8 cellular contexts compared by ENCODE assay signal in the genomic region with DNA sequence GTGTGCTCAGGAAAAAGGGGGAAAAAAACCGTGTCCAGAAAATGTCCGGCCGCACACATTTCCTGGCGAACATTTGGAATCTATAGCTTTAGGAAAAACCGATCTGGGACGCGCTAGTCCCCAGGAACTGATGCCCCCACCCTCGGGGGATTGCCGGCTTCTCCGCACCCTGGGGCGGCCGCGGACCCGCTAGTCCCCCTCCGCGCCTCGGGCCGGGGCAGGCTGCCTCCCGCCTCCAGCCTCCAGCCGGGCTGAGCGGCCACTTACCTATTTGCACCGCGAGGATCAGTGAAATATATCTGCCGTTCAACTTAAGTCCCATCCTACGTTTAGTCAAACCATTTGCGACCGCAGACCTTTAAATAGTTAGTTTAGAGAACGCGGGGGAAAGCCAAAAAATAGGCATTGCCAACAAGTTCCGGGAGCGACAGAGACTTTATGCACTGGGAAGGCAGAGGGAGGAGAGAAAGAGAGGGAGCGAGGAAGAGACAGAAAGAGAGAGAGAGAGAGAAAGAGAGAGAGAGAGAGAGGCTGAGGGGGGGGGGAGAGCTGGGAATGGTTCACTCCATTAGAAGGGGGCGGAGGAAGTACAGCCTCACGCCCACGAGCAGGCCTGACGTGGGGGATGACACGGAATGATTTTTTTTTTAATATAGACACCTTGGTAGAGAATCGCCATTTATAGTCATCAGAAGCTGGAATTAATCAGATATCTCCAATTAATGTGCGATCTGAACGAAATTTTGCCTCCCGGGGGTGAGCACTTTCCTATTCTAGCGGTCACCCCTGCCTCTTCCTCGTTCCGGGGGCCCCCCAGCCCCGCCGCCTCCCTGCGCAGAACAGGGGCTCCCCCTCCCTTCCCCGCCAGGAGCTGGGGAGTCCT. TPM values are rescaled to one million over a fixed set of nuclear protein-coding genes. Genes with fewer than 3 reads are reported as not detected.
DNase-seq lines count a peak whose midpoint lies in the region; ATAC-seq and TF ChIP-seq lines count a peak whose summit lies in the region.

A gene with protein sequence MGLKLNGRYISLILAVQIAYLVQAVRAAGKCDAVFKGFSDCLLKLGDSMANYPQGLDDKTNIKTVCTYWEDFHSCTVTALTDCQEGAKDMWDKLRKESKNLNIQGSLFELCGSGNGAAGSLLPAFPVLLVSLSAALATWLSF (minus strand): TSS at position 498 of the 883 bp plus-strand sequence. CDS start 176 bp downstream, at position 322.

- whole genome bisulfite sequencing in body of pancreas, 2 donors = 5 to 9% methylated on average over 37 to 48 of the region's 48 CpGs

- H3K27ac ChIP-seq in SJSA1 = no peak within 1 kb of the TSS
- peak within 1 kb of the TSS; percentile 41 for H3K27ac ChIP-seq in osteoblast (ENCODE audit: low read depth, low read length)
- no peak within 1 kb of the TSS for H3K27ac ChIP-seq in body of pancreas

- no peaks in the 10 kb centered on the region for H3K36me3 ChIP-seq in SJSA1
- H3K36me3 ChIP-seq in osteoblast (ENCODE audit: insufficient read depth, low read length) = no peaks in the 10 kb centered on the region
- no peaks in the 10 kb centered on the region for H3K36me3 ChIP-seq in body of pancreas (replicated peaks in 1 of 2; ENCODE audit: insufficient read depth in 1 of 2, low read depth in 2 of 2)

- peak within 1 kb of the TSS; percentile 88 for H2AFZ ChIP-seq in osteoblast (ENCODE audit: low read length)

- H3K27me3 ChIP-seq in SJSA1 (replicated peaks) (no peaks in the 10 kb centered on the region), osteoblast (ENCODE audit: insufficient read depth, low read length) (peaks cover 60% of the 10 kb centered on the region), body of pancreas (peaks cover 0 to 76% of the 10 kb centered on the region in 2 donors)

- H3K4me2 ChIP-seq in osteoblast (ENCODE audit: insufficient read depth, low read length) = peak within 1 kb of the TSS; percentile 94

- H3K9me3 ChIP-seq in SJSA1 (replicated peaks) (no peaks in the 10 kb centered on the region), osteoblast (ENCODE audit: low read depth, low read length) (no peaks in the 10 kb centered on the region), body of pancreas (no peaks in the 10 kb centered on the region)

- DNase-seq in AG08395 (ENCODE audit: low spot score) = peak; percentile 82
- DNase-seq in H4 (ENCODE audit: low spot score) = peak; percentile 50
- peak in 1 of 2 experiments; percentile 46 for DNase-seq in SJSA1 (ENCODE audit: low read depth in 1 of 2, low spot score in 2 of 2)
- DNase-seq in fibroblast of mammary gland (ENCODE audit: low read depth) = peak; percentile 67
- peak; percentile 91 for DNase-seq in osteoblast (ENCODE audit: insufficient read length, low spot score, missing footprints)
- DNase-seq in body of pancreas = no peak
- DNase-seq in NCI-H1436 (lab: John Stamatoyannopoulos, UW) = no peak

- peaks cover 19% of the 10 kb centered on the region for H3K79me2 ChIP-seq in osteoblast (ENCODE audit: insufficient read depth, low read length)

- H3K4me3 ChIP-seq in SJSA1 (peak within 1 kb of the TSS; percentile 48), fibroblast of mammary gland (ENCODE audit: control insufficient read depth, low read depth, low read length) (peak within 1 kb of the TSS; percentile 68), osteoblast (ENCODE audit: insufficient read depth, low read length) (peak within 1 kb of the TSS; percentile 77), body of pancreas (no peak within 1 kb of the TSS)

- H4K20me1 ChIP-seq in osteoblast (ENCODE audit: insufficient read depth, low read length) = no peaks in the 10 kb centered on the region

- no peak for TF ChIP-seq POLR2A in body of pancreas (IDR thresholded peaks at IDR 0.05)

- intact Hi-C loops in body of pancreas (cut with DNase I) = no loop called here

- ATAC-seq in body of pancreas = no peak
- no peak for ATAC-seq in GM21423 (IDR thresholded peaks at IDR 0.05; ENCODE audit: unreplicated experiment)

- TF ChIP-seq CTCF in fibroblast of mammary gland (conservative IDR thresholded peaks at IDR 0.05; ENCODE audit: control insufficient read depth, insufficient read depth, low read depth, low read length) = no peak
- TF ChIP-seq CTCF in osteoblast (IDR thresholded peaks at IDR 0.05; ENCODE audit: extremely low read depth, low read depth, low read length) = no peak
- no peak for TF ChIP-seq CTCF in body of pancreas (IDR thresholded peaks at IDR 0.05)

- H3K4me1 ChIP-seq in SJSA1 (replicated peaks) = peaks cover 19% of the 10 kb centered on the region
- H3K4me1 ChIP-seq in osteoblast (ENCODE audit: insufficient read depth, low read length) = peaks cover 9% of the 10 kb centered on the region
- peaks cover 52% of the 10 kb centered on the region for H3K4me1 ChIP-seq in body of pancreas

RNA-seq across cellular contexts. Expression of the gene that starts here (rescaled TPM):
- total RNA-seq in H4 (2014; rRNA removed; shearing (Covaris generic)) = 34.1 and 37.3 TPM in 2 replicates
- 19.4 and 20.6 TPM in 2 replicates for total RNA-seq in SJSA1 (2014; rRNA removed; shearing (Covaris generic))
- total RNA-seq in osteoblast (29.5 and 56.1 TPM in 2 replicates), body of pancreas (1 to 10 TPM in 1 of 2 donors, under 1 TPM in 1; 0.99 to 4.4 TPM)

Comparison
In these comparisons a context has a peak if more than half of its experiments do, and no peak if none do; other contexts are left out.
1. DNase-seq: peak in AG08395 (single experiment), H4 (single experiment), fibroblast of mammary gland (single experiment) and osteoblast (single experiment); none in body of pancreas (0 of 4) and NCI-H1436 (single experiment).
2. H3K4me3 ChIP-seq: peak in SJSA1 (single experiment), fibroblast of mammary gland (single experiment) and osteoblast (single experiment); none in body of pancreas (0 of 2).